In genomic region chr14:33131801-33132200, GRCh38 we compare ENCODE assay signal across 3 cellular contexts.
"Had no signal": no experiment of that assay in that cellular context is flagged by ENCODE, and none has a peak within 500 bp of the region (broad histone marks: within the 10 kb centered on the region; RNA-seq: fewer than 3 reads in every experiment).

No MANE protein-coding gene starts in this region.

- DNase-seq: GDM1, GF-D8 had no signal

- H3K4me3 ChIP-seq: GM12878 had no signal

- ATAC-seq: GM12878 had no signal
